20 cellular contexts compared by ENCODE assay signal in the genomic region with DNA sequence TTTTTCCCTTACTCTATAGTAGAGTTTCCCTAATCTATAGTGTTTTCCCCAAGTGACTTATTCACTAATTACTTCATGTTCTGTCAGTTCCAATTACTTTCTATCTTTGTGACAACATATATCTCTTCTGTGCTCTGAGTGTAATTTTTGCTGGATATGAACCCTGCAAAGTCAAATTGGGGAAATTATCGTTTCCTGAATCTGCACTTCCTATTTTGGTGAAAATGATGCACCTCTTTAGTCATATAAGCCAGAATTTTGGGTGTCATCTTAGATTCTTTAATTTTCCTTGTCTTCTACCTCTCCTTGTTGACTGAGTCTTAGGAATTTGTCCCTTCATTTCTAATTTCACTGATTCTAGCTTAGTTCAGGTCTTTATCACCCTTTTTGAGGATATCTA.
"Had no signal": no experiment of that assay in that cellular context is flagged by ENCODE, and none has a peak within 500 bp of the region (broad histone marks: within the 10 kb centered on the region; RNA-seq: fewer than 3 reads in every experiment).

No MANE protein-coding gene starts in this region.

- ATAC-seq: foreskin keratinocyte; gastroesophageal sphincter; heart left ventricle; left colon; left lobe of liver; lower lobe of right lung; mucosa of descending colon; naive thymus-derived CD8-positive, alpha-beta T cell had no signal

- DNase-seq: dermis blood vessel endothelial cell; dorsolateral prefrontal cortex; effector CD4-positive, alpha-beta T cell; effector memory CD4-positive, alpha-beta T cell; foreskin keratinocyte; heart left ventricle; hypothalamus; immature natural killer cell; islet precursor cell; kidney; kidney glomerular epithelial cell; left colon; left ventricle myocardium inferior; lower lobe of right lung; mesenchymal stem cell; mucosa of descending colon; naive B cell; naive thymus-derived CD8-positive, alpha-beta T cell had no signal
